Comparison of ENCODE assay signal across 9 cellular contexts in genomic region chr1:90346757-90347156, GRCh38.
"Had no signal": no experiment of that assay in that cellular context is flagged by ENCODE, and none has a peak within 500 bp of the region (broad histone marks: within the 10 kb centered on the region; RNA-seq: fewer than 3 reads in every experiment).

No MANE protein-coding gene starts in this region.

- H3K4me3 ChIP-seq: GM23248, GM23338, HAP-1 had no signal

- ATAC-seq: GM23338, HCT116 had no signal

- H3K4me1 Mint-ChIP-seq: GM23338, H9 had no signal

- H3K4me2 ChIP-seq: GM23338 had no signal

- H3K27ac Mint-ChIP-seq: GM23338, H9, HFFc6 had no signal

- DNase-seq: GM23248, GOT3, H7, H9, HCEC 1CT, HFFc6 had no signal

- H3K36me3 ChIP-seq: HAP-1 had no signal

- H3K9me3 ChIP-seq: HAP-1 had no signal

- H3K4me3 Mint-ChIP-seq: GM23338, H9, HFFc6 had no signal

- H3K27ac ChIP-seq: GM23248 had no signal

- H3K4me1 ChIP-seq: HAP-1 had no signal

- H3K9ac ChIP-seq: GM23248 had no signal
